Comparison of ENCODE assay signal across 20 cellular contexts in the genomic region with DNA sequence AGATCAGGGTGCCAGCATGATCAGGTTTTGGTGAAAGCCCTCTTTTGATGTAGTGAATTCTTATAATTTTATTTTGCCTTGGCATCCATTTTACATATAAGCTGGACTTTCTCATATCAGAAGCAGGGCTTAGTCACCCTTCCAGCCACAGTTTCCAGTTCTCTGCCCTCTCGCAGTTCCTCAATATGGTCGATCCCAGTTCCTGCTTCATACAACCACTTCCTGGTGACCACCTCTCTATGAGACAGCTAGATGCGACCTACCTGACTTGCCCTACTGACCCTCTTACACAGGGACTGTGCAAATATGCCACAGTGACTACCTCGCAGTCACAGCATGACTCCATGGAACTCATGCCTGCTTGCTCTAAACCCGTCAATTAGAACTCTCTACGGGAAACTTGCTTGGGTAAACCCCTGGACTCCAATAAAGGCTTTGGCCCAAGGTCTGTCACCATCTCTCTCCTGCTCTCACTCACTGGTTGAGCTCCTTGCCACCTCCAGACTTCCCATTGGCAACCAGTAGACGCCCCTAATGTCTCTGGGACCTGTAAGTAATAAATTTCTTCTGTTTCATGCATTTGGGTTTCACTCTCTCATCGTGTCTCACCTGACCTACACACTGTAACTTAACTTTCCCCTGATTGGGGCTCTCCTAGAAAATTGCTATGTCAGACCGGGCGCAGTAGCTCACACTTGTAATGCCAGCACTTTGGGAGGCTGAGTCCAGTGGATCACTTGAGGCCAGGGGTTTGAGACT. TPM values are rescaled to one million over a fixed set of nuclear protein-coding genes. Genes with fewer than 3 reads are reported as not detected.
DNase-seq lines count a peak whose midpoint lies in the region; ATAC-seq, FAIRE-seq and TF ChIP-seq lines count a peak whose summit lies in the region.
"Had no signal": no experiment of that assay in that cellular context is flagged by ENCODE, and none has a peak within 500 bp of the region (broad histone marks: within the 10 kb centered on the region; RNA-seq: fewer than 3 reads in every experiment).

No MANE protein-coding gene starts in this region.

- H2AFZ ChIP-seq in OCI-LY3 (ENCODE audit: low read depth, low read length) (0 out of 2 replicates have a peak overlapping the region, but pooled peaks have one; percentile 39), HepG2 (ENCODE audit: low read length) (no peak overlapping the region)

- no peak for ATAC-seq in activated T-cell treated with anti-CD3 and anti-CD28 coated beads, Interleukin-2, amount 50 U/mL, for 4 hours
- ATAC-seq in HepG2, result no peak
- ATAC-seq in upper lobe of right lung, result peak; percentile 78

- H3K27ac ChIP-seq in OCI-LY3 (ENCODE audit: low read length) (no peak overlapping the region), HepG2 (ENCODE audit: extremely low read length, insufficient read depth, low read length) (no peak overlapping the region), upper lobe of right lung (no peak overlapping the region), stomach (no peak overlapping the region)
- H3K27ac ChIP-seq: Peyer's patch had no signal

- intact Hi-C loops in HepG2 (cut with micrococcal nuclease; ENCODE audit: unreplicated experiment), result no loop called here
- intact Hi-C loops in upper lobe of right lung (cut with DNase I), result no loop called here
- intact Hi-C loops in stomach (cut with DNase I; ENCODE audit: low total_unique reads), result no loop called here

- POLR2A ChIA-PET in HepG2 (lab: Yijun Ruan, JAX), result no interaction called here

- TF ChIP-seq CTCF in OCI-LY3 (IDR thresholded peaks at IDR 0.05; ENCODE audit: low read depth, low read length) (no peak), HepG2 (CRISPR knock-in tag; IDR thresholded peaks at IDR 0.05) (no peak), upper lobe of right lung (IDR thresholded peaks at IDR 0.05) (no peak), stomach (IDR thresholded peaks at IDR 0.05) (no peak), GM13976 (IDR thresholded peaks at IDR 0.05; ENCODE audit: borderline replicate concordance, control extremely low read depth, extremely low read depth, insufficient read depth, missing control alignments) (no peak)

- H3K79me2 ChIP-seq in OCI-LY3 (ENCODE audit: low read length) (no peaks in the 10 kb centered on the region), HepG2 (ENCODE audit: insufficient read depth, low read length) (no peaks in the 10 kb centered on the region)

- H3K9me3 Mint-ChIP-seq in activated T-cell treated with anti-CD3 and anti-CD28 coated beads, Interleukin-2, amount 50 U/mL, for 4 hours, result no peaks in the 10 kb centered on the region

- H3K27me3 ChIP-seq in OCI-LY3 (ENCODE audit: low read depth, low read length) (peaks cover 51% of the 10 kb centered on the region), HepG2 (ENCODE audit: control insufficient read depth in 1 of 2, insufficient read depth in 2 of 2, low read length in 2 of 2) (peaks cover 0 to 27% of the 10 kb centered on the region in 2 experiments; a peak in 4 of 5 replicates), upper lobe of right lung (peaks cover 6% of the 10 kb centered on the region), stomach (peaks cover 0 to 8% (median 3%) of the 10 kb centered on the region in 3 donors)
- H3K27me3 ChIP-seq: Peyer's patch had no signal

- 22% methylated on average over 10 of the region's 10 CpGs for WGBS in HepG2 (ENCODE audit: low lambda C conversion rate)
- 81 to 91% (median 88%) methylated on average over 10 of the region's 10 CpGs for WGBS in stomach, 5 donors

- TF ChIP-seq POLR2A in HepG2 (IDR thresholded peaks at IDR 0.05; ENCODE audit: insufficient read depth in 1 of 2, low read depth in 2 of 2, low read length in 2 of 2) (no peak), stomach (IDR thresholded peaks at IDR 0.05) (no peak)

- in situ Hi-C loops in HepG2 (cut with HindIII; ENCODE audit: extremely low pct_ligation_motif_present, low pct_unique_long_range_greater_than_20kb) (no loop called here), GM13976 (cut with MboI; ENCODE audit: low sequenced_read_pairs, unreplicated experiment) (no loop called here)

- H3K4me1 ChIP-seq in OCI-LY3 (ENCODE audit: low read length) (peaks cover 13% of the 10 kb centered on the region; the same call in 1 of the 2 replicates), HepG2 (ENCODE audit: insufficient read depth, low read length) (peaks cover 11% of the 10 kb centered on the region; the same call in 1 of the 2 replicates), upper lobe of right lung (no peaks in the 10 kb centered on the region), stomach (peaks cover 0 to 3% (median 0%) of the 10 kb centered on the region in 4 donors)

- H3K4me3 ChIP-seq in OCI-LY3 (ENCODE audit: low read length) (no peak overlapping the region), HepG2 (replicated peaks in 1 of 3; ENCODE audit: insufficient read depth in 1 of 3, low read depth in 2 of 3, low read length in 3 of 3) (no peak overlapping the region), upper lobe of right lung (no peak overlapping the region), stomach (no peak overlapping the region)
- H3K4me3 ChIP-seq: Peyer's patch had no signal

- no peaks in the 10 kb centered on the region for H4K20me1 ChIP-seq in OCI-LY3 (ENCODE audit: insufficient read depth, low read length)
- no peaks in the 10 kb centered on the region for H4K20me1 ChIP-seq in HepG2 (ENCODE audit: insufficient read depth, low read length)

- H3K4me2 ChIP-seq in OCI-LY3 (ENCODE audit: low read length) (no peak overlapping the region), HepG2 (ENCODE audit: low read depth, low read length) (peak overlapping the region; percentile 25; the same call in 1 of the 2 replicates)

- TF ChIP-seq RAD21 in HepG2 (CRISPR knock-in tag; IDR thresholded peaks at IDR 0.05), result no peak

- TF ChIP-seq EP300 in HepG2 (IDR thresholded peaks at IDR 0.05; ENCODE audit: low read depth in 2 of 2, low read length in 2 of 2) (no peak), HepG2 (CRISPR knock-in tag; IDR thresholded peaks at IDR 0.05; ENCODE audit: borderline replicate concordance) (no peak), stomach (IDR thresholded peaks at IDR 0.05) (no peak)

- no peak for FAIRE-seq in HepG2 (lab: Jason Lieb, UNC)

- H3K27me3 Mint-ChIP-seq in activated T-cell treated with anti-CD3 and anti-CD28 coated beads, Interleukin-2, amount 50 U/mL, for 4 hours (ENCODE audit: low read depth), result peaks cover 21% of the 10 kb centered on the region

- no TSS peak for BruUV-seq in HepG2 (replicated peaks; lab: Mats Ljungman, UMichigan)

- no peaks in the 10 kb centered on the region for H3K4me1 Mint-ChIP-seq in activated T-cell treated with anti-CD3 and anti-CD28 coated beads, Interleukin-2, amount 50 U/mL, for 4 hours (ENCODE audit: low read depth)
- H3K4me1 Mint-ChIP-seq: CD4-positive, CD25-positive, alpha-beta regulatory T cell had no signal

- H3K36me3 ChIP-seq in OCI-LY3 (replicated peaks; ENCODE audit: low read depth, low read length), result no peaks in the 10 kb centered on the region
- H3K36me3 ChIP-seq in HepG2 (replicated peaks in 1 of 2; ENCODE audit: control insufficient read depth in 1 of 2, insufficient read depth in 2 of 2, low read length in 2 of 2), result no peaks in the 10 kb centered on the region
- no peaks in the 10 kb centered on the region for H3K36me3 ChIP-seq in upper lobe of right lung
- no peaks in the 10 kb centered on the region for H3K36me3 ChIP-seq in stomach
- H3K36me3 ChIP-seq: Peyer's patch had no signal

- H3K9me3 ChIP-seq in OCI-LY3 (ENCODE audit: insufficient read depth, low read length) (peaks cover 8% of the 10 kb centered on the region; the same call in 1 of the 2 replicates), HepG2 (ENCODE audit: low read length) (no peaks in the 10 kb centered on the region), upper lobe of right lung (no peaks in the 10 kb centered on the region), stomach (no peaks in the 10 kb centered on the region)
- H3K9me3 ChIP-seq: Peyer's patch had no signal

- CTCF ChIA-PET in HepG2 (lab: Yijun Ruan, JAX; ENCODE audit: low intra/inter-chr PET ratio, low total read pairs), result no interaction called here

- peak; percentile 4 for DNase-seq in activated T-cell treated with anti-CD3 and anti-CD28 coated beads, Interleukin-2, amount 50 U/mL, for 1 hour
- DNase-seq in activated T-cell treated with anti-CD3 and anti-CD28 coated beads, Interleukin-2, amount 50 U/mL, for 4 hours, result no peak
- DNase-seq in HepG2 (ENCODE audit: low spot score) (no peak), upper lobe of right lung (no peak), COLO668 (lab: John Stamatoyannopoulos, UW; ENCODE audit: unreplicated experiment) (no peak), stomach (no peak), GM13976 (ENCODE audit: low spot score) (no peak)
- DNase-seq: 8988T; Calu3; CD4-positive, CD25-positive, alpha-beta regulatory T cell; GOT3; Kasumi-1; NCI-H1048; NCI-H146; NCI-H2227 treated with DMSO at 0.1 percent for 48 hours; NCI-H69; NK-92 treated with Interleukin-12 subunit alpha and Interleukin-12 subunit beta, amount 100 ng/mL, for 24 hours; Peyer's patch; Right ventricle myocardium superior had no signal

- no peaks in the 10 kb centered on the region for H3K36me3 Mint-ChIP-seq in activated T-cell treated with anti-CD3 and anti-CD28 coated beads, Interleukin-2, amount 50 U/mL, for 4 hours (ENCODE audit: insufficient read depth)
- H3K36me3 Mint-ChIP-seq: CD4-positive, CD25-positive, alpha-beta regulatory T cell had no signal

- H3K9ac ChIP-seq in OCI-LY3 (ENCODE audit: low read length), result no peak overlapping the region
- H3K9ac ChIP-seq in HepG2 (ENCODE audit: insufficient read depth, low read depth, low read length), result no peak overlapping the region

- H3K4me3 Mint-ChIP-seq in activated T-cell treated with anti-CD3 and anti-CD28 coated beads, Interleukin-2, amount 50 U/mL, for 4 hours, result no peak overlapping the region
- H3K4me3 Mint-ChIP-seq: CD4-positive, CD25-positive, alpha-beta regulatory T cell had no signal

RNA-seq across cellular contexts. Expression of a gene that starts 21.4 kb away (rescaled TPM):
- total RNA-seq in activated T-cell treated with anti-CD3 and anti-CD28 coated beads, Interleukin-2, amount 50 U/mL, for 4 hours, result not detected
- not detected in 2 replicates for total RNA-seq in HepG2 (2016; rRNA removed; fragmentation: Illumina TruSeq; extraction: Trizol)
- not detected in 2 replicates for total RNA-seq in HepG2 (2016; cell fraction: cytosol; rRNA removed; fragmentation: Illumina TruSeq; extraction: Trizol; ENCODE audit: low read depth)
- total RNA-seq in HepG2 (2016; cell fraction: insoluble cytoplasmic fraction; rRNA removed; fragmentation: Illumina TruSeq; extraction: Trizol), result not detected in 2 replicates
- total RNA-seq in HepG2 (2016; cell fraction: membrane; rRNA removed; fragmentation: Illumina TruSeq; extraction: Trizol), result not detected in 2 replicates
- total RNA-seq in HepG2 (2016; cell fraction: nucleus; rRNA removed; fragmentation: Illumina TruSeq; extraction: Trizol), result not detected in 2 replicates
- polyA plus RNA-seq in HepG2 (2011; rRNA removed), result not detected in 2 replicates
- not detected in 2 replicates for polyA plus RNA-seq in HepG2 (2011; cell fraction: cytosol; rRNA removed)
- polyA plus RNA-seq in HepG2 (2011; cell fraction: nucleus; rRNA removed), result not detected in 2 replicates
- polyA plus RNA-seq in HepG2 (2012), result not detected in 2 replicates
- polyA plus RNA-seq in HepG2 (2016; cell fraction: cytosol; fragmentation: Illumina TruSeq; extraction: Trizol; ENCODE audit: low read depth), result not detected in 2 replicates
- polyA plus RNA-seq in HepG2 (2016; cell fraction: insoluble cytoplasmic fraction; fragmentation: Illumina TruSeq; extraction: Trizol; ENCODE audit: low read depth), result not detected in 2 replicates
- not detected in 2 replicates for polyA plus RNA-seq in HepG2 (2016; cell fraction: membrane; fragmentation: Illumina TruSeq; extraction: Trizol; ENCODE audit: low read depth)
- polyA plus RNA-seq in HepG2 (2016; cell fraction: nucleus; fragmentation: Illumina TruSeq; extraction: Trizol; ENCODE audit: insufficient read depth, low read depth), result not detected in 2 replicates
- polyA minus RNA-seq in HepG2 (2011; rRNA and poly(A)+ RNA removed; ENCODE audit: low replicate concordance), result not detected in 2 replicates
- polyA minus RNA-seq in HepG2 (2011; cell fraction: cytosol; rRNA and poly(A)+ RNA removed), result not detected in 2 replicates
- not detected in 2 replicates for polyA minus RNA-seq in HepG2 (2011; cell fraction: nucleus; rRNA and poly(A)+ RNA removed)
- 0.81 TPM for total RNA-seq in upper lobe of right lung
- 1 to 10 TPM in 2 of 5 donors, under 1 TPM in 2, not detected in 1; 0.29 to 3.7 (median 1.5) TPM for total RNA-seq in stomach
- polyA plus RNA-seq in stomach, result 1 to 10 TPM in 1 of 3 donors, under 1 TPM in 2; 0.37 to 1.1 (median 0.92) TPM
- total RNA-seq: Calu3; CD4-positive, CD25-positive, alpha-beta regulatory T cell had no signal
- polyA plus RNA-seq: CD4-positive, CD25-positive, alpha-beta regulatory T cell had no signal

RNA-seq across cellular contexts. Expression of a gene that starts 35.5 kb away (rescaled TPM):
- total RNA-seq in activated T-cell treated with anti-CD3 and anti-CD28 coated beads, Interleukin-2, amount 50 U/mL, for 4 hours, result under 1 TPM; 0.24 to 0.94 (median 0.87) TPM
- total RNA-seq in HepG2 (2016; rRNA removed; fragmentation: Illumina TruSeq; extraction: Trizol), result 0.83 and 0.91 TPM in 2 replicates
- 0.53 and 0.81 TPM in 2 replicates for total RNA-seq in HepG2 (2016; cell fraction: cytosol; rRNA removed; fragmentation: Illumina TruSeq; extraction: Trizol; ENCODE audit: low read depth)
- 0.37 and 1.2 TPM in 2 replicates for total RNA-seq in HepG2 (2016; cell fraction: insoluble cytoplasmic fraction; rRNA removed; fragmentation: Illumina TruSeq; extraction: Trizol)
- 0.62 and 0.65 TPM in 2 replicates for total RNA-seq in HepG2 (2016; cell fraction: membrane; rRNA removed; fragmentation: Illumina TruSeq; extraction: Trizol)
- total RNA-seq in HepG2 (2016; cell fraction: nucleus; rRNA removed; fragmentation: Illumina TruSeq; extraction: Trizol), result 2.3 and 3.0 TPM in 2 replicates
- 1.8 and 2.4 TPM in 2 replicates for polyA plus RNA-seq in HepG2 (2011; rRNA removed)
- polyA plus RNA-seq in HepG2 (2011; cell fraction: cytosol; rRNA removed), result 0.40 and 0.73 TPM in 2 replicates
- polyA plus RNA-seq in HepG2 (2011; cell fraction: nucleus; rRNA removed), result 8.8 and 12.8 TPM in 2 replicates
- 1.4 and 1.5 TPM in 2 replicates for polyA plus RNA-seq in HepG2 (2012)
- polyA plus RNA-seq in HepG2 (2016; cell fraction: cytosol; fragmentation: Illumina TruSeq; extraction: Trizol; ENCODE audit: low read depth), result 0.20 and 0.42 TPM in 2 replicates
- 0.34 and 0.46 TPM in 2 replicates for polyA plus RNA-seq in HepG2 (2016; cell fraction: insoluble cytoplasmic fraction; fragmentation: Illumina TruSeq; extraction: Trizol; ENCODE audit: low read depth)
- polyA plus RNA-seq in HepG2 (2016; cell fraction: membrane; fragmentation: Illumina TruSeq; extraction: Trizol; ENCODE audit: low read depth), result 0.26 and 0.42 TPM in 2 replicates
- polyA plus RNA-seq in HepG2 (2016; cell fraction: nucleus; fragmentation: Illumina TruSeq; extraction: Trizol; ENCODE audit: insufficient read depth, low read depth), result 4.1 and 6.3 TPM in 2 replicates
- 2.6 and 21.0 TPM in 2 replicates for polyA minus RNA-seq in HepG2 (2011; rRNA and poly(A)+ RNA removed; ENCODE audit: low replicate concordance)
- polyA minus RNA-seq in HepG2 (2011; cell fraction: cytosol; rRNA and poly(A)+ RNA removed), result 0.49 TPM in 1 of 2 replicates, not detected in the other
- 3.4 and 4.4 TPM in 2 replicates for polyA minus RNA-seq in HepG2 (2011; cell fraction: nucleus; rRNA and poly(A)+ RNA removed)
- total RNA-seq in upper lobe of right lung, result 28.6 TPM
- total RNA-seq in stomach, result 10 to 100 TPM in 4 of 5 donors, 1 to 10 TPM in 1; 7.2 to 22.8 (median 17.4) TPM
- 1 to 10 TPM in 2 of 3 donors, under 1 TPM in 1; 0.31 to 9.3 (median 2.4) TPM for polyA plus RNA-seq in stomach
- total RNA-seq: CD4-positive, CD25-positive, alpha-beta regulatory T cell had no signal
- polyA plus RNA-seq: CD4-positive, CD25-positive, alpha-beta regulatory T cell had no signal

RNA-seq across cellular contexts. Expression of a gene that starts 38.9 kb away (rescaled TPM):
- total RNA-seq in activated T-cell treated with anti-CD3 and anti-CD28 coated beads, Interleukin-2, amount 50 U/mL, for 4 hours, result under 1 TPM; 0.21 to 0.91 (median 0.54) TPM
- total RNA-seq in HepG2 (2016; rRNA removed; fragmentation: Illumina TruSeq; extraction: Trizol), result 0.20 and 0.44 TPM in 2 replicates
- total RNA-seq in HepG2 (2016; cell fraction: cytosol; rRNA removed; fragmentation: Illumina TruSeq; extraction: Trizol; ENCODE audit: low read depth), result 0.18 and 0.30 TPM in 2 replicates
- 0.02 and 0.10 TPM in 2 replicates for total RNA-seq in HepG2 (2016; cell fraction: insoluble cytoplasmic fraction; rRNA removed; fragmentation: Illumina TruSeq; extraction: Trizol)
- 0.06 and 0.07 TPM in 2 replicates for total RNA-seq in HepG2 (2016; cell fraction: membrane; rRNA removed; fragmentation: Illumina TruSeq; extraction: Trizol)
- total RNA-seq in HepG2 (2016; cell fraction: nucleus; rRNA removed; fragmentation: Illumina TruSeq; extraction: Trizol), result 0.25 TPM in 1 of 2 replicates, not detected in the other
- 1.7 and 2.2 TPM in 2 replicates for polyA plus RNA-seq in HepG2 (2011; rRNA removed)
- polyA plus RNA-seq in HepG2 (2011; cell fraction: cytosol; rRNA removed), result 1.6 TPM in 2 replicates
- 3.8 and 4.9 TPM in 2 replicates for polyA plus RNA-seq in HepG2 (2011; cell fraction: nucleus; rRNA removed)
- 0.62 and 0.99 TPM in 2 replicates for polyA plus RNA-seq in HepG2 (2012)
- not detected in 2 replicates for polyA plus RNA-seq in HepG2 (2016; cell fraction: cytosol; fragmentation: Illumina TruSeq; extraction: Trizol; ENCODE audit: low read depth)
- polyA plus RNA-seq in HepG2 (2016; cell fraction: insoluble cytoplasmic fraction; fragmentation: Illumina TruSeq; extraction: Trizol; ENCODE audit: low read depth), result 0.19 and 0.20 TPM in 2 replicates
- 0.05 TPM in 1 of 2 replicates, not detected in the other for polyA plus RNA-seq in HepG2 (2016; cell fraction: membrane; fragmentation: Illumina TruSeq; extraction: Trizol; ENCODE audit: low read depth)
- polyA plus RNA-seq in HepG2 (2016; cell fraction: nucleus; fragmentation: Illumina TruSeq; extraction: Trizol; ENCODE audit: insufficient read depth, low read depth), result 0.15 and 0.18 TPM in 2 replicates
- polyA minus RNA-seq in HepG2 (2011; rRNA and poly(A)+ RNA removed; ENCODE audit: low replicate concordance), result 3.3 and 19.7 TPM in 2 replicates
- polyA minus RNA-seq in HepG2 (2011; cell fraction: cytosol; rRNA and poly(A)+ RNA removed), result 1.1 and 2.0 TPM in 2 replicates
- polyA minus RNA-seq in HepG2 (2011; cell fraction: nucleus; rRNA and poly(A)+ RNA removed), result 1.5 and 3.2 TPM in 2 replicates
- 0.49 TPM for total RNA-seq in upper lobe of right lung
- total RNA-seq in stomach, result 1 to 10 TPM in 3 of 5 donors, under 1 TPM in 2; 0.43 to 6.4 (median 4.3) TPM
- 1 to 10 TPM; 1.1 to 2.0 (median 1.6) TPM for polyA plus RNA-seq in stomach
